7 cellular contexts compared by ENCODE assay signal in genomic region chr19:574658-575526, GRCh38. TPM values are rescaled to one million over a fixed set of nuclear protein-coding genes. Genes with fewer than 3 reads are reported as not detected.
DNase-seq lines count a peak whose midpoint lies in the region; ATAC-seq, FAIRE-seq and TF ChIP-seq lines count a peak whose summit lies in the region.

No MANE protein-coding gene starts in this region.

- peaks cover 7% of the 10 kb centered on the region for H3K36me3 ChIP-seq in fibroblast of lung (ENCODE audit: control insufficient read depth, insufficient read depth, low read length)
- peaks cover 26% of the 10 kb centered on the region for H3K36me3 ChIP-seq in neuron (ENCODE audit: insufficient read depth, low read length)

- H3K4me1 ChIP-seq in fibroblast of lung (ENCODE audit: control insufficient read depth, extremely low read depth, insufficient read depth, low read length) (peaks cover 20% of the 10 kb centered on the region), neuron (ENCODE audit: insufficient read depth, low read length) (peaks cover 25% of the 10 kb centered on the region)

- ATAC-seq in T-helper 17 cell (no peak), GM21717 (IDR thresholded peaks at IDR 0.05; ENCODE audit: unreplicated experiment) (no peak), HG03439 (IDR thresholded peaks at IDR 0.05; ENCODE audit: unreplicated experiment) (no peak)

- FAIRE-seq in HTR-8/SVneo (lab: Jason Lieb, UNC) = no peak

- peak overlapping the region; percentile 66 for H3K4me2 ChIP-seq in fibroblast of lung (ENCODE audit: extremely low read depth, insufficient read depth, low read length)

- no peaks in the 10 kb centered on the region for H3K27me3 Mint-ChIP-seq in T-helper 17 cell

- no peaks in the 10 kb centered on the region for H3K27me3 ChIP-seq in fibroblast of lung (ENCODE audit: control insufficient read depth, insufficient read depth, low read length)
- no peaks in the 10 kb centered on the region for H3K27me3 ChIP-seq in neuron (ENCODE audit: insufficient read depth, low read length)

- peaks cover 65% of the 10 kb centered on the region for H3K79me2 ChIP-seq in fibroblast of lung (ENCODE audit: control insufficient read depth, insufficient read depth, low read length)

- peaks cover 34% of the 10 kb centered on the region for H3K4me1 Mint-ChIP-seq in T-helper 17 cell

- H3K4me3 Mint-ChIP-seq in T-helper 17 cell = peak overlapping the region; percentile 77

- H3K9me3 ChIP-seq in T-helper 17 cell (ENCODE audit: control insufficient read depth, low read length, poor library complexity, severe bottlenecking) (no peaks in the 10 kb centered on the region), fibroblast of lung (ENCODE audit: control insufficient read depth, insufficient read depth, low read depth, low read length) (no peaks in the 10 kb centered on the region), neuron (ENCODE audit: low read length) (no peaks in the 10 kb centered on the region)

- H2AFZ ChIP-seq in fibroblast of lung (ENCODE audit: low read length) (no peak overlapping the region), neuron (ENCODE audit: low read depth, low read length) (no peak overlapping the region)

- no peak overlapping the region for H3K27ac ChIP-seq in fibroblast of lung (ENCODE audit: insufficient read depth, low read length)

- no peak for TF ChIP-seq CTCF in fibroblast of lung (conservative IDR thresholded peaks at IDR 0.05 in 1 of 2, IDR thresholded peaks at IDR 0.05 in 1 of 2; ENCODE audit: low read depth in 1 of 2, low read length in 2 of 2)

- H3K9ac ChIP-seq in fibroblast of lung (ENCODE audit: insufficient read depth, low read length) = no peak overlapping the region

- peak overlapping the region; percentile 87 for H3K27ac Mint-ChIP-seq in T-helper 17 cell

- DNase-seq in H4 (ENCODE audit: low spot score) = peak; percentile 45
- DNase-seq in T-helper 17 cell = no peak
- peak; percentile 58 to 67 for DNase-seq in fibroblast of lung (ENCODE audit: low read depth in 2 of 2)
- DNase-seq in HTR-8/SVneo (ENCODE audit: insufficient read length, low spot score) = no peak

- no peaks in the 10 kb centered on the region for H3K36me3 Mint-ChIP-seq in T-helper 17 cell (ENCODE audit: low read depth)

- no peaks in the 10 kb centered on the region for H4K20me1 ChIP-seq in fibroblast of lung (ENCODE audit: control insufficient read depth, extremely low read depth, insufficient read depth, low read length)

- H3K4me3 ChIP-seq in fibroblast of lung (replicated peaks in 1 of 4; ENCODE audit: control extremely low read depth in 1 of 4, insufficient read depth in 1 of 4, low read depth in 3 of 4, low read length in 4 of 4) (peak overlapping the region; percentile 2 to 53 (median 27)), neuron (ENCODE audit: low read length) (peak overlapping the region; percentile 3)

RNA-seq across cellular contexts. Expression of gene BSG, which starts 2.5 kb away (rescaled TPM):
- total RNA-seq in H4 (2014; rRNA removed; shearing (Covaris generic)) = 587 and 617 TPM in 2 replicates
- 100 to 1,000 TPM; 152 to 165 TPM for total RNA-seq in T-helper 17 cell
- total RNA-seq in fibroblast of lung = 199 and 246 TPM in 2 replicates
- 258 and 325 TPM in 2 replicates for polyA plus RNA-seq in fibroblast of lung
- polyA plus RNA-seq in fibroblast of lung (2012) = 440 and 446 TPM in 2 replicates
- polyA minus RNA-seq in fibroblast of lung (ENCODE audit: low replicate concordance) = 93.8 and 208 TPM in 2 replicates

RNA-seq across cellular contexts. Expression of gene HCN2, which starts 14.8 kb away (rescaled TPM):
- 4.5 and 4.6 TPM in 2 replicates for total RNA-seq in H4 (2014; rRNA removed; shearing (Covaris generic))
- total RNA-seq in T-helper 17 cell = 1 to 10 TPM; 1.1 to 3.0 TPM
- total RNA-seq in fibroblast of lung = 0.26 and 0.50 TPM in 2 replicates
- polyA plus RNA-seq in fibroblast of lung = 0.49 and 0.54 TPM in 2 replicates
- 1.1 and 1.2 TPM in 2 replicates for polyA plus RNA-seq in fibroblast of lung (2012)
- 1.4 and 9.5 TPM in 2 replicates for polyA minus RNA-seq in fibroblast of lung (ENCODE audit: low replicate concordance)

RNA-seq across cellular contexts. Expression of gene GZMM, which starts 31.0 kb away (rescaled TPM):
- not detected in 2 replicates for total RNA-seq in H4 (2014; rRNA removed; shearing (Covaris generic))
- 10 to 100 TPM; 43.8 to 45.6 TPM for total RNA-seq in T-helper 17 cell
- total RNA-seq in fibroblast of lung = 0.17 TPM in 1 of 2 replicates, not detected in the other
- polyA plus RNA-seq in fibroblast of lung = 0.35 TPM in 1 of 2 replicates, not detected in the other
- polyA plus RNA-seq in fibroblast of lung (2012) = 0.16 and 1.3 TPM in 2 replicates
- not detected in 2 replicates for polyA minus RNA-seq in fibroblast of lung (ENCODE audit: low replicate concordance)

RNA-seq across cellular contexts. Expression of gene CDC34, which starts 43.3 kb away (rescaled TPM):
- 33.2 and 35.7 TPM in 2 replicates for total RNA-seq in H4 (2014; rRNA removed; shearing (Covaris generic))
- total RNA-seq in T-helper 17 cell (10 to 100 TPM; 36.2 to 42.0 TPM), fibroblast of lung (65.0 and 72.5 TPM in 2 replicates)
- 23.3 and 27.0 TPM in 2 replicates for polyA plus RNA-seq in fibroblast of lung
- polyA plus RNA-seq in fibroblast of lung (2012) = 35.3 and 55.5 TPM in 2 replicates
- 55.3 and 76.4 TPM in 2 replicates for polyA minus RNA-seq in fibroblast of lung (ENCODE audit: low replicate concordance)

RNA-seq across cellular contexts. Expression of gene POLRMT, which starts 58.4 kb away (rescaled TPM):
- 19.9 and 21.5 TPM in 2 replicates for total RNA-seq in H4 (2014; rRNA removed; shearing (Covaris generic))
- 10 to 100 TPM; 61.3 to 64.7 TPM for total RNA-seq in T-helper 17 cell
- total RNA-seq in fibroblast of lung = 17.2 and 21.5 TPM in 2 replicates
- polyA plus RNA-seq in fibroblast of lung = 7.3 and 13.5 TPM in 2 replicates
- polyA plus RNA-seq in fibroblast of lung (2012) = 24.2 and 33.4 TPM in 2 replicates
- polyA minus RNA-seq in fibroblast of lung (ENCODE audit: low replicate concordance) = 115 and 194 TPM in 2 replicates

Comparison
In these comparisons a context has a peak if more than half of its experiments do, and no peak if none do; other contexts are left out.
1. DNase-seq: peak in H4 (single experiment) and fibroblast of lung (2 of 2); none in T-helper 17 cell (0 of 3) and HTR-8/SVneo (single experiment).
2. RNA of gene GZMM, which starts 31.0 kb away (total RNA-seq): 43.8 to 45.6 TPM in T-helper 17 cell; 0.17 TPM in fibroblast of lung and not detected in H4; every median in the first group is over 10 times any median in the second.